8 cellular contexts compared by ENCODE assay signal in the genomic region with DNA sequence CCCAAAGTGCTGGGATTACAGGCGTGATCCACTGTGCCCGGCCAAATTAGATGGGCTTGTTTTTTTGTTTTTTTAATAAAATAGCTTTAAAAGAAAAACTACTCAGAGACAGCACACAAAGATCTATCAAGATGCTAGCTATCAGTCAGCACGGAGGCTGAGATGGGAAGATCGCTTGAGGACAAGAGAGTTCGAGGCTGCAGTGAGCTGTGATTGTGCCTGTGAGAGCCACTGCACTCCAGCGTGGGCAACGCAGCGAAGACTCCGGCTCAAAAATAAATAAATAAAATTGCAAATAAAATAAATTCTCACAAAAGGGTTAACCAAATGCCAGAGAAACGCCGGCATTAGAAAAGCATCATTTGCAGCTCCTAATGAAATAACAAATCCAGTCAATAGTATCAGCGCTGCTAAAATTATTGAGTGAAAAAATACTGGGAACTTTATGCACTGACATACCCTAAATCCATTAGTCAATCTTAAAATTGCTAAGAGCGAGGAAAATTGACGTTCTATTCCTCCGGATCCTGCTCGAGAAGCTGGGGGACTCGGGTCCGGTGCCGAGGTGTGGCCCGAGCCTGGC. TPM values are rescaled to one million over a fixed set of nuclear protein-coding genes. Genes with fewer than 3 reads are reported as not detected.
A peak's percentile ranks its signal among the peaks of the same experiment; 100 is the strongest.
DNase-seq lines count a peak whose midpoint lies in the region; ATAC-seq and TF ChIP-seq lines count a peak whose summit lies in the region.

No MANE protein-coding gene starts in this region.

- H3K27ac ChIP-seq in dorsolateral prefrontal cortex: peak overlapping the region; percentile 26 to 96 (median 85)

- H3K36me3 Mint-ChIP-seq in naive thymus-derived CD8-positive, alpha-beta T cell: peaks cover 0 to 3% (median 0%) of the 10 kb centered on the region in 3 donors

- DNase-seq in NCI-H146 (lab: John Stamatoyannopoulos, UW) (peak; percentile 29), NCI-H146 treated with DMSO at 0.1 percent for 48 hours (lab: John Stamatoyannopoulos, UW; ENCODE audit: unreplicated experiment) (no peak), NOMO-1 treated with dmso at 0.1 percent for 144 hours (lab: John Stamatoyannopoulos, UW; ENCODE audit: unreplicated experiment) (peak; percentile 10), dorsolateral prefrontal cortex (peak in 1 of 10 donors; percentile 5), hepatic stellate cell (ENCODE audit: low spot score) (no peak), NCI-H2196 treated with DMSO at 0.1 percent for 48 hours (lab: John Stamatoyannopoulos, UW; ENCODE audit: unreplicated experiment) (no peak)
- DNase-seq in naive thymus-derived CD8-positive, alpha-beta T cell: peak in 1 of 10 donors; percentile 0

- intact Hi-C loops in dorsolateral prefrontal cortex (cut with DNase I): loop anchor here (5.0 kb wide), 1 partner anchor 124 kb away; the partner anchor contains the start of gene NUP155 (in 2 of the 2)

- peaks cover 6 to 22% (median 14%) of the 10 kb centered on the region in 4 donors for H3K4me1 Mint-ChIP-seq in naive thymus-derived CD8-positive, alpha-beta T cell

- POLR2A ChIA-PET in naive thymus-derived CD8-positive, alpha-beta T cell (lab: Charles Lee): interaction anchor here (0.9 kb wide), 1 partner anchor 123 kb away, joined by 3 read pairs; the partner anchor contains the start of gene NUP155

- TF ChIP-seq CTCF in dorsolateral prefrontal cortex (IDR thresholded peaks at IDR 0.05 in 54 of 56, conservative IDR thresholded peaks at IDR 0.05 in 2 of 56; ENCODE audit: low read depth in 1 of 56, partially characterized antibody in 56 of 56): no peak

- ATAC-seq in naive thymus-derived CD8-positive, alpha-beta T cell: no peak
- no peak for ATAC-seq in GM21576 (IDR thresholded peaks at IDR 0.05; ENCODE audit: unreplicated experiment)

- no peaks in the 10 kb centered on the region for H3K9me3 Mint-ChIP-seq in naive thymus-derived CD8-positive, alpha-beta T cell

- H3K4me3 ChIP-seq in dorsolateral prefrontal cortex: peak overlapping the region; percentile 65 to 97 (median 88)

- peak overlapping the region; percentile 73 to 95 (median 87) for H3K4me3 Mint-ChIP-seq in naive thymus-derived CD8-positive, alpha-beta T cell

- H3K27me3 ChIP-seq in dorsolateral prefrontal cortex: no peaks in the 10 kb centered on the region

- H3K27me3 Mint-ChIP-seq in naive thymus-derived CD8-positive, alpha-beta T cell: no peaks in the 10 kb centered on the region

- peak overlapping the region in 7 of 10 donors; percentile 62 to 95 (median 75) for H3K27ac Mint-ChIP-seq in naive thymus-derived CD8-positive, alpha-beta T cell

RNA-seq across cellular contexts. Expression of gene CPLANE1, which starts 0.7 kb away (rescaled TPM):
- total RNA-seq in dorsolateral prefrontal cortex: 10 to 100 TPM; 39.2 to 80.3 (median 55.4) TPM
- total RNA-seq in naive thymus-derived CD8-positive, alpha-beta T cell: 1 to 10 TPM; 9.9 to 10.0 TPM
- 1 to 10 TPM; 1.5 to 2.6 (median 1.7) TPM for polyA plus RNA-seq in naive thymus-derived CD8-positive, alpha-beta T cell

Comparison
In these comparisons a context has a peak if more than half of its experiments do, and no peak if none do; other contexts are left out.
1. DNase-seq: peak in NCI-H146 (single experiment) and NOMO-1 treated with dmso at 0.1 percent for 144 hours (single experiment); none in NCI-H146 treated with DMSO at 0.1 percent for 48 hours (single experiment), hepatic stellate cell (single experiment) and NCI-H2196 treated with DMSO at 0.1 percent for 48 hours (single experiment).